ENCODE assay signal across 16 cellular contexts in the genomic region with DNA sequence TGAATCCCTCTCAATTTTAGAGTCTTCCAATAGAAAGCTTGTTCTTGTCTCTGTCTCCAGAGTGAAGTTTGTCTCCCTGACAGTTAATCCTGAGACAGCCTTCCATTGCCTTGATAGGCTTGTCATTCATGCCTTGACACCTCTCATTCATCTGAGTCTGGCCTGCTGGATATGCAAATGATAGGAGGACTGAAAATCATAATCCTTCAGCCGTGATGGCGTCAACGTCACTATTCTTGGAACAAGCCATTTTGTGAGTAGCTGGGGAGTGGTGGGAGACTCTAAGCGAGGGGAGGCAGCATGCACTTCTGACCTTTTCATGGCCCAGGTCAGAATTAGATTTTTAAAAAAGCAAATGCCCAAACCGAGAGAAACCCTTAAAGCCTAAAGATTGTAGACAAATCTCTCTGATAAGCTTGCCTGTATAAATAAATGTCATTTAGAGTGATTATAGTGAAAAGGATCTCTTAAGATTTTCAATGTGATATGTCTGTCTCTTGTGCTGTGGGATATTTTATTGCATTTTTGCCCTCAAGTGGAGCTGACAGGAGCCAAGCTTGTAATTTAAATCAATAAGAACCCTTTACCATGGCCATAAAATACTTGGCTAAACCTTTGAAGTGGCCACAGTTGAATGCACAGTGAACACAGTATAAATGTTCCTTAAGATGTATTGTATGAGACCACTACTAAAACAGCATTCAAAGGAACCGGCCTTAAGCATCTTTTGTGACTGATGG.
DNase-seq lines count a peak whose midpoint lies in the region; ATAC-seq, FAIRE-seq and TF ChIP-seq lines count a peak whose summit lies in the region.
"Had no signal": no experiment of that assay in that cellular context is flagged by ENCODE, and none has a peak within 500 bp of the region (broad histone marks: within the 10 kb centered on the region; RNA-seq: fewer than 3 reads in every experiment).

No MANE protein-coding gene starts in this region.

- FAIRE-seq in GM12891 (lab: Jason Lieb, UNC) (no peak), small intestine (lab: Jason Lieb, UNC) (no peak)

- H3K79me2 ChIP-seq in DOHH2 (ENCODE audit: control insufficient read depth, low read length): no peaks in the 10 kb centered on the region
- H3K79me2 ChIP-seq: parathyroid adenoma had no signal

- H3K9me3 ChIP-seq in DOHH2 (ENCODE audit: control insufficient read depth, insufficient read depth, low read length) (no peaks in the 10 kb centered on the region), mesodermal cell (ENCODE audit: control insufficient read depth, low read length) (no peaks in the 10 kb centered on the region), small intestine (ENCODE audit: control insufficient read depth, low read depth) (no peaks in the 10 kb centered on the region)
- H3K9me3 ChIP-seq: heart left ventricle had no signal

- no peak for ATAC-seq in GM21515 (IDR thresholded peaks at IDR 0.05; ENCODE audit: unreplicated experiment)
- ATAC-seq: activated naive CD4-positive, alpha-beta T cell treated with anti-CD3 and anti-CD28 coated beads, Interleukin-2, amount 50 U/mL, for 72 hours; heart left ventricle; Right ventricle myocardium inferior; stimulated activated naive B cell treated with anti-CD40 and anti-IgM and Interleukin-4, amounts not matched to agents 10 μg/mL and 1 μg/mL and 100 μg/mL, for 72 hours had no signal

- H3K9me2 ChIP-seq in DOHH2 (replicated peaks; ENCODE audit: control insufficient read depth, low read length): no peaks in the 10 kb centered on the region

- H3K27me3 ChIP-seq in DOHH2 (ENCODE audit: control insufficient read depth, low read length): peaks cover 2% of the 10 kb centered on the region; the same call in 1 of the 2 replicates
- peaks cover 0 to 1% of the 10 kb centered on the region in 2 donors for H3K27me3 ChIP-seq in small intestine (ENCODE audit: control insufficient read depth in 2 of 2, insufficient read depth in 2 of 2, low read length in 2 of 2)

- no peaks in the 10 kb centered on the region for H3K36me3 ChIP-seq in DOHH2 (ENCODE audit: control insufficient read depth, low read length)
- no peaks in the 10 kb centered on the region for H3K36me3 ChIP-seq in mesodermal cell (ENCODE audit: control insufficient read depth, insufficient read depth, low read length)
- H3K36me3 ChIP-seq in small intestine (ENCODE audit: control insufficient read depth in 2 of 2, insufficient read depth in 2 of 2, low read length in 2 of 2): no peaks in the 10 kb centered on the region
- H3K36me3 ChIP-seq: heart left ventricle had no signal

- H3F3A ChIP-seq in DOHH2 (ENCODE audit: control insufficient read depth, insufficient read depth): no peaks in the 10 kb centered on the region

- WGBS in mesodermal cell (ENCODE audit: insufficient coverage in 2 of 2), 2 experiments: 70 to 79% methylated on average over 5 to 6 of the region's 6 CpGs
- 79 to 83% (median 79%) methylated on average over 6 of the region's 6 CpGs for WGBS in small intestine, 3 donors

- H3K4me1 ChIP-seq in DOHH2 (ENCODE audit: control insufficient read depth, low read length) (peaks cover 11% of the 10 kb centered on the region), mesodermal cell (ENCODE audit: control insufficient read depth, insufficient read depth, low read length, poor library complexity, severe bottlenecking) (peaks cover 17% of the 10 kb centered on the region), small intestine (ENCODE audit: control insufficient read depth in 2 of 2, insufficient read depth in 1 of 2, low read depth in 1 of 2, low read length in 1 of 2) (no peaks in the 10 kb centered on the region)
- H3K4me1 ChIP-seq: heart left ventricle had no signal

- H3K27ac ChIP-seq in DOHH2 (ENCODE audit: low read depth, low read length) (no peak overlapping the region), mesodermal cell (ENCODE audit: low read depth, low read length, severe bottlenecking) (peak overlapping the region; percentile 83), small intestine (ENCODE audit: low read depth in 1 of 2, low read length in 1 of 2) (no peak overlapping the region)
- H3K27ac ChIP-seq: heart left ventricle, parathyroid adenoma had no signal

- peak; percentile 17 for DNase-seq in NCI-H1436 treated with DMSO at 0.1 percent for 48 hours (lab: John Stamatoyannopoulos, UW)
- DNase-seq in NCI-H526 (lab: John Stamatoyannopoulos, UW): peak; percentile 79 to 83
- DNase-seq in activated T-cell treated with anti-CD3 and anti-CD28 coated beads, Interleukin-2, amount 50 U/mL, for 48 hours: no peak
- no peak for DNase-seq in GM12891 (ENCODE audit: insufficient read length, low spot score)
- DNase-seq in small intestine: no peak
- DNase-seq: activated CD4-positive, alpha-beta T cell treated with anti-CD3 and anti-CD28 coated beads for 48 hours; activated T-cell treated with anti-CD3 and anti-CD28 coated beads for 4 hours; heart left ventricle; stimulated activated naive B cell treated with anti-CD40 and anti-IgM and Interleukin-4, amounts not matched to agents 10 μg/mL and 1 μg/mL and 100 μg/mL, for 72 hours; T1000 had no signal

- no peaks in the 10 kb centered on the region for H4K20me1 ChIP-seq in DOHH2 (ENCODE audit: control insufficient read depth, insufficient read depth, low read depth, low read length)

- TF ChIP-seq POLR2A in GM12891 (IDR thresholded peaks at IDR 0.05; ENCODE audit: low read depth, low read length): no peak

- no peak for TF ChIP-seq CTCF in DOHH2 (IDR thresholded peaks at IDR 0.05; ENCODE audit: low read depth, low read length, poor library complexity, severe bottlenecking)

- peak overlapping the region; percentile 33 for H3K4me2 ChIP-seq in DOHH2 (ENCODE audit: low read length)

- H3K4me3 ChIP-seq in DOHH2 (ENCODE audit: low read length): no peak overlapping the region
- no peak overlapping the region for H3K4me3 ChIP-seq in mesodermal cell (ENCODE audit: extremely low read depth, insufficient read depth, low read length, poor library complexity, severe bottlenecking)
- no peak overlapping the region for H3K4me3 ChIP-seq in small intestine (ENCODE audit: low read depth in 1 of 2, low read length in 2 of 2)
- H3K4me3 ChIP-seq: heart left ventricle had no signal

TF ChIP-seq in GM12891, 5 proteins besides CTCF, POLR2A, EP300 and RAD21:
- TF ChIP-seq PAX5 (IDR thresholded peaks at IDR 0.05; ENCODE audit: insufficient read depth, low read length, severe bottlenecking) (no peak), TAF1 (IDR thresholded peaks at IDR 0.05; ENCODE audit: low read depth, low read length) (no peak), SPI1 (IDR thresholded peaks at IDR 0.05; ENCODE audit: low read depth, low read length) (no peak), POU2F2 (IDR thresholded peaks at IDR 0.05; ENCODE audit: low read depth, low read length) (no peak), POLR2AphosphoS5 (IDR thresholded peaks at IDR 0.05; ENCODE audit: low read depth, low read length) (no peak)

Comparison
In these comparisons a context has a peak if more than half of its experiments do, and no peak if none do; other contexts are left out.
1. DNase-seq: peak in NCI-H1436 treated with DMSO at 0.1 percent for 48 hours (single experiment) and NCI-H526 (2 of 2); none in activated T-cell treated with anti-CD3 and anti-CD28 coated beads, Interleukin-2, amount 50 U/mL, for 48 hours (0 of 2), GM12891 (single experiment) and small intestine (single experiment).